Comparison of ENCODE assay signal across 8 cellular contexts in genomic region chr3:177284383-177284881, GRCh38.
DNase-seq lines count a peak whose midpoint lies in the region; ATAC-seq and TF ChIP-seq lines count a peak whose summit lies in the region.

No MANE protein-coding gene starts in this region.

- no peaks in the 10 kb centered on the region for H3K36me3 Mint-ChIP-seq in CD4-positive, alpha-beta memory T cell

- no peak for ATAC-seq in HG02884 (IDR thresholded peaks at IDR 0.05; ENCODE audit: unreplicated experiment)
- no peak for ATAC-seq in GM19328 (IDR thresholded peaks at IDR 0.05; ENCODE audit: unreplicated experiment)
- ATAC-seq in GM21528 (IDR thresholded peaks at IDR 0.05; ENCODE audit: low FRiP score, unreplicated experiment): no peak

- no peaks in the 10 kb centered on the region for H3K9me3 Mint-ChIP-seq in CD4-positive, alpha-beta memory T cell

- intact Hi-C loops in CD4-positive, alpha-beta memory T cell (cut with micrococcal nuclease): loop anchor here (2.0 kb wide), 1 partner anchor 84 kb away; no protein-coding TSS in a partner anchor

- no peaks in the 10 kb centered on the region for H3K27me3 Mint-ChIP-seq in CD4-positive, alpha-beta memory T cell

- H3K36me3 ChIP-seq in CD4-positive, alpha-beta memory T cell (ENCODE audit: insufficient read depth, low read length): no peaks in the 10 kb centered on the region

- CTCF ChIA-PET in CD4-positive, alpha-beta memory T cell (lab: Charles Lee; ENCODE audit: partially characterized antibody): no interaction called here

- no peak overlapping the region for H3K27ac ChIP-seq in CD4-positive, alpha-beta memory T cell (ENCODE audit: low read depth, low read length)

- H3K4me1 Mint-ChIP-seq in CD4-positive, alpha-beta memory T cell: peaks cover 16 to 34% (median 22%) of the 10 kb centered on the region in 4 donors

- H3K4me3 Mint-ChIP-seq in CD4-positive, alpha-beta memory T cell: peak overlapping the region in 6 of 8 donors; percentile 22 to 65 (median 60)

- H3K9me3 ChIP-seq in CD4-positive, alpha-beta memory T cell (ENCODE audit: control insufficient read depth in 1 of 2, low read length in 2 of 2): no peaks in the 10 kb centered on the region

- TF ChIP-seq CTCF in foreskin fibroblast (IDR thresholded peaks at IDR 0.05; ENCODE audit: low read depth, low read length): no peak

- DNase-seq in CD4-positive, alpha-beta memory T cell: peak in 4 of 5 donors; percentile 5 to 13 (median 7)
- peak; percentile 25 for DNase-seq in NCI-H128 (lab: John Stamatoyannopoulos, UW; ENCODE audit: unreplicated experiment)
- peak; percentile 32 for DNase-seq in activated CD4-positive, CD25-positive, alpha-beta regulatory T cell treated with anti-CD3 and anti-CD28 coated beads, Interleukin-2, amount 50 U/mL, for 72 hours
- peak; percentile 51 to 76 for DNase-seq in foreskin fibroblast
- DNase-seq in smooth muscle cell of the brain vasculature (ENCODE audit: low read depth, low spot score): peak; percentile 79

- H3K4me1 ChIP-seq in CD4-positive, alpha-beta memory T cell (ENCODE audit: insufficient read depth, low read length): peaks cover 24% of the 10 kb centered on the region

- no peak overlapping the region for H3K4me3 ChIP-seq in CD4-positive, alpha-beta memory T cell (ENCODE audit: low read length in 2 of 2)
- H3K4me3 ChIP-seq in foreskin fibroblast (ENCODE audit: low read depth in 1 of 2, low read length in 2 of 2): no peak overlapping the region

- POLR2A ChIA-PET in CD4-positive, alpha-beta memory T cell (lab: Charles Lee; ENCODE audit: partially characterized antibody): interaction anchor here (0.9 kb wide), 1 partner anchor 88 kb away, joined by 3 read pairs; no protein-coding TSS in a partner anchor

- no peaks in the 10 kb centered on the region for H3K27me3 ChIP-seq in CD4-positive, alpha-beta memory T cell (ENCODE audit: insufficient read depth, low read length)

- peak overlapping the region in 3 of 7 donors; percentile 39 to 82 (median 77) for H3K27ac Mint-ChIP-seq in CD4-positive, alpha-beta memory T cell

Comparison
In these comparisons a context has a peak if more than half of its experiments do, and no peak if none do; other contexts are left out.
1. DNase-seq: peak in every context shown above with its lines; median percentile 79 in smooth muscle cell of the brain vasculature; 64 in foreskin fibroblast; 32 in activated CD4-positive, CD25-positive, alpha-beta regulatory T cell treated with anti-CD3 and anti-CD28 coated beads, Interleukin-2, amount 50 U/mL, for 72 hours; 25 in NCI-H128; 7 in CD4-positive, alpha-beta memory T cell.